14 cellular contexts compared by ENCODE assay signal in genomic region chr10:83165164-83165563, GRCh38.
"Had no signal": no experiment of that assay in that cellular context is flagged by ENCODE, and none has a peak within 500 bp of the region (broad histone marks: within the 10 kb centered on the region; RNA-seq: fewer than 3 reads in every experiment).

No MANE protein-coding gene starts in this region.

- ATAC-seq: activated CD4-positive, alpha-beta T cell treated with anti-CD3 and anti-CD28 coated beads for 36 hours; activated T-cell treated with anti-CD3 and anti-CD28 coated beads, Interleukin-2, amount 50 U/mL, for 72 hours; heart left ventricle; stimulated activated memory B cell treated with anti-CD40 and anti-IgM and Interleukin-4, amounts not matched to agents 10 μg/mL and 1 μg/mL and 100 μg/mL, for 72 hours had no signal

- DNase-seq: activated CD4-positive, alpha-beta memory T cell treated with anti-CD3 and anti-CD28 coated beads, Interleukin-2, amount 10 ng/mL, durations not matched to agents 7 days and 5 days; activated CD4-positive, alpha-beta T cell treated with anti-CD3 and anti-CD28 coated beads for 36 hours; activated CD8-positive, alpha-beta memory T cell treated with anti-CD3 and anti-CD28 coated beads, Interleukin-2, amount 50 U/mL, for 4 hours; activated gamma-delta T cell treated with Interleukin-2 at 50 U/mL for 16 hours; activated naive CD8-positive, alpha-beta T cell treated with anti-CD3 and anti-CD28 coated beads for 36 hours; activated T-cell treated with anti-CD3 and anti-CD28 coated beads, Interleukin-2, amount 50 U/mL, for 72 hours; foreskin melanocyte; heart left ventricle; islet precursor cell; left ventricle myocardium inferior; ovary; T1000; tibial artery had no signal
